In the genomic region with DNA sequence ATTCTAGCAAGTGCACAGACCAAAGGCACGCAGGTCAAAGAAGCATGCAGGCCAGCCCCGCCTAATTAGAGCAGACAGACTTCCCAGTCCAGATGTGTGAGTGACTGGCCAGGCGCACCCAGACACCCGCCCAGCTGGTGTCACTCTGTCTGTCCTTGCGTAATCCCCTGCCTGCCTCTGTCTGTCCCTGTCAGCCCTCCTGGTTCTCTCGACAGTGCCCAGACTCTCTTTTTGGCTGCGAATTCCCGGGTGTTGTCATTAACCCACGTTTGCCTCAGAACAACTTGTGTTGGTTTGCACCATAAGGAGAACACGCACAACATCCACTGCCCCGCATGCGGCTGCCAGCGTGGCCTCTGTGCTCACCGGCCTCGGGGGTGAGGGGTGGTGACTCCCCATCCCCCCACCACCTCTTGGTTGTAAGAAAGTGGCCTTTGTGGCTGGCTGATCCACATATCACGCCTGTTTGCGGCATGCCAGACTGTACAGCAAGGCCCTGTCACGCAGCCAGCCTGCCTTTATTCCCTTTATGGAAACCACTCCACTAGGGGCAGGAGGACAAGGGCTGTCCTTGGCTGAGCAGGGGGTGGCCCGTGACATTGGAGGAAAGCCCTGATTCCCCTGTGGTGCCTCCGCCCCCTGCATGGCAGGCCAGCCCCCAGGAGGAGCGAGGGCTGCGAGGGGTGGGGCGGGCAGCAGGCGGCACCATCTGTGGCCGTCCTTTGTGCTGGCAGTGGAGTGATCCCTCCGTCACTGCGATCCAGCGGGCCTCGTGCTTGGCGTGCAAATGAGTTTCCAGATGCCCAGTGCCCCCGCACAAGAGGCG, we compare ENCODE assay signal across 8 cellular contexts.
DNase-seq lines count a peak whose midpoint lies in the region; ATAC-seq, FAIRE-seq and TF ChIP-seq lines count a peak whose summit lies in the region.

No MANE protein-coding gene starts in this region.

- no peak for ATAC-seq in GM18505 (IDR thresholded peaks at IDR 0.05; ENCODE audit: unreplicated experiment)
- no peak for ATAC-seq in CD4-positive, alpha-beta T cell (ENCODE audit: poor library complexity)

- H3K36me3 ChIP-seq in duodenal mucosa (ENCODE audit: control insufficient read depth in 1 of 2, insufficient read depth in 2 of 2, low read length in 2 of 2), result peaks cover 10 to 36% of the 10 kb centered on the region in 2 donors

- H3K27ac ChIP-seq in duodenal mucosa (ENCODE audit: low read depth, low read length), result peak overlapping the region; percentile 8
- no peak overlapping the region for H3K27ac ChIP-seq in CD4-positive, alpha-beta T cell (ENCODE audit: low read depth, low read length)

- no peaks in the 10 kb centered on the region for H3K27me3 ChIP-seq in duodenal mucosa (ENCODE audit: control insufficient read depth in 1 of 2, insufficient read depth in 2 of 2, low read length in 2 of 2)
- no peaks in the 10 kb centered on the region for H3K27me3 ChIP-seq in CD4-positive, alpha-beta T cell (ENCODE audit: control insufficient read depth, insufficient read depth, low read length)

- H3K4me1 Mint-ChIP-seq in CD4-positive, alpha-beta T cell (ENCODE audit: low read depth), result no peaks in the 10 kb centered on the region

- no peak overlapping the region for H3K4me3 Mint-ChIP-seq in CD4-positive, alpha-beta T cell

- H3K27me3 Mint-ChIP-seq in CD4-positive, alpha-beta T cell, result no peaks in the 10 kb centered on the region

- CTCF ChIA-PET in CD4-positive, alpha-beta T cell (lab: Charles Lee), result no interaction called here

- POLR2A ChIA-PET in CD4-positive, alpha-beta T cell (lab: Charles Lee), result no interaction called here

- intact Hi-C loops in CD4-positive, alpha-beta T cell (cut with DNase I, micrococcal nuclease), result no loop called here

- H3K27ac Mint-ChIP-seq in CD4-positive, alpha-beta T cell, result no peak overlapping the region

- H3K9me3 ChIP-seq in duodenal mucosa (ENCODE audit: control insufficient read depth in 1 of 2, low read length in 2 of 2), result no peaks in the 10 kb centered on the region
- no peaks in the 10 kb centered on the region for H3K9me3 ChIP-seq in CD4-positive, alpha-beta T cell (ENCODE audit: control insufficient read depth, low read length)

- no peak for FAIRE-seq in D721Med (lab: Jason Lieb, UNC)

- peaks cover 20 to 23% of the 10 kb centered on the region in 2 donors for H3K4me1 ChIP-seq in duodenal mucosa (ENCODE audit: control insufficient read depth in 1 of 2, insufficient read depth in 2 of 2, low read length in 2 of 2)

- TF ChIP-seq CTCF in D721Med (IDR thresholded peaks at IDR 0.05; ENCODE audit: insufficient read depth, missing control alignments), result no peak
- no peak for TF ChIP-seq CTCF in CD4-positive, alpha-beta T cell (IDR thresholded peaks at IDR 0.05)

- no peaks in the 10 kb centered on the region for H3K9me3 Mint-ChIP-seq in CD4-positive, alpha-beta T cell

- DNase-seq in NCI-H2171 treated with DMSO at 0.1 percent for 48 hours (lab: John Stamatoyannopoulos, UW) (peak; percentile 82), midbrain (lab: John Stamatoyannopoulos, UW) (peak; percentile 95), ureter (ENCODE audit: low spot score) (peak; percentile 82), NCI-H1436 treated with DMSO at 0.1 percent for 48 hours (lab: John Stamatoyannopoulos, UW) (no peak), D721Med (ENCODE audit: insufficient read length, low spot score) (no peak)
- no peak for DNase-seq in CD4-positive, alpha-beta T cell

- H3K4me3 ChIP-seq in duodenal mucosa (ENCODE audit: low read depth in 1 of 2, low read length in 2 of 2), result no peak overlapping the region

- peaks cover 11% of the 10 kb centered on the region for H3K36me3 Mint-ChIP-seq in CD4-positive, alpha-beta T cell (ENCODE audit: low read depth)

- H3K9ac ChIP-seq in duodenal mucosa (ENCODE audit: low read depth in 1 of 2, low read length in 2 of 2), result no peak overlapping the region

- TF ChIP-seq POLR2A in GM18505 (IDR thresholded peaks at IDR 0.05; ENCODE audit: borderline replicate concordance, extremely low read depth, insufficient read depth, insufficient read length), result no peak

Comparison
In these comparisons a context has a peak if more than half of its experiments do, and no peak if none do; other contexts are left out.
1. DNase-seq: peak in NCI-H2171 treated with DMSO at 0.1 percent for 48 hours (single experiment), midbrain (single experiment) and ureter (single experiment); none in NCI-H1436 treated with DMSO at 0.1 percent for 48 hours (single experiment), D721Med (single experiment) and CD4-positive, alpha-beta T cell (0 of 10).